In genomic region chr6:157535354-157536217, GRCh38 we compare ENCODE assay signal across 8 cellular contexts.
DNase-seq lines count a peak whose midpoint lies in the region; ATAC-seq, FAIRE-seq and TF ChIP-seq lines count a peak whose summit lies in the region.

No MANE protein-coding gene starts in this region.

- no peaks in the 10 kb centered on the region for H3K36me3 ChIP-seq in MG63
- H3K36me3 ChIP-seq in brain microvascular endothelial cell (replicated peaks) = no peaks in the 10 kb centered on the region

- in situ Hi-C loops in GM13976 (cut with MboI; ENCODE audit: low sequenced_read_pairs, unreplicated experiment) = no loop called here
- in situ Hi-C loops in brain microvascular endothelial cell (cut with HindIII; ENCODE audit: low pct_ligation_motif_present, low sequenced_read_pairs) = no loop called here

- H3K27ac ChIP-seq in brain microvascular endothelial cell = peak overlapping the region; percentile 9

- intact Hi-C loops in natural killer cell (cut with micrococcal nuclease) = loop anchor here (1.0 to 5.0 kb wide), 4 partner anchors 15 to 388 kb away; partner anchors contain the start of gene ZDHHC14

- no peak for TF ChIP-seq CTCF in GM13976 (IDR thresholded peaks at IDR 0.05; ENCODE audit: borderline replicate concordance, control extremely low read depth, extremely low read depth, insufficient read depth, missing control alignments)
- TF ChIP-seq CTCF in brain microvascular endothelial cell (IDR thresholded peaks at IDR 0.05; ENCODE audit: low read depth, low read length, missing control alignments) = no peak
- TF ChIP-seq CTCF in natural killer cell (IDR thresholded peaks at IDR 0.05) = no peak

- peak in 1 of 3 donors; percentile 74 for ATAC-seq in natural killer cell

- no peak for TF ChIP-seq POLR2A in H54 (IDR thresholded peaks at IDR 0.05; ENCODE audit: low read depth, low read length)

- no peaks in the 10 kb centered on the region for H3K9me3 ChIP-seq in MG63

- H3K4me3 ChIP-seq in MG63 (no peak overlapping the region), brain microvascular endothelial cell (ENCODE audit: low read depth, low read length) (no peak overlapping the region)

- no peaks in the 10 kb centered on the region for H3K36me3 Mint-ChIP-seq in natural killer cell

- H3K27ac Mint-ChIP-seq in natural killer cell = peak overlapping the region; percentile 91 to 92

- no peaks in the 10 kb centered on the region for H3K9me3 Mint-ChIP-seq in natural killer cell

- H3K4me3 Mint-ChIP-seq in natural killer cell = peak overlapping the region; percentile 75

- H3K27me3 ChIP-seq in MG63 (no peaks in the 10 kb centered on the region), brain microvascular endothelial cell (replicated peaks) (no peaks in the 10 kb centered on the region)

- DNase-seq in GM13976 (ENCODE audit: low spot score) (peak; percentile 49), H54 (ENCODE audit: insufficient read length, low spot score) (peak; percentile 15), MG63 (peak; percentile 24), brain microvascular endothelial cell (peak; percentile 11), natural killer cell (no peak), amniotic stem cell (lab: John Stamatoyannopoulos, UW) (no peak), NCI-H1105 (lab: John Stamatoyannopoulos, UW) (no peak), COR-L47 (lab: John Stamatoyannopoulos, UW) (no peak)

- peaks cover 64 to 65% of the 10 kb centered on the region in 2 donors for H3K4me1 Mint-ChIP-seq in natural killer cell

- no peaks in the 10 kb centered on the region for H3K27me3 Mint-ChIP-seq in natural killer cell (ENCODE audit: low read depth in 2 of 2)

- FAIRE-seq in H54 (lab: Jason Lieb, UNC) = no peak

Comparison
In these comparisons a context has a peak if more than half of its experiments do, and no peak if none do; other contexts are left out.
1. DNase-seq: peak in GM13976 (single experiment), H54 (single experiment), MG63 (single experiment) and brain microvascular endothelial cell (single experiment); none in natural killer cell (single experiment), amniotic stem cell (single experiment), NCI-H1105 (single experiment) and COR-L47 (single experiment).